ENCODE assay signal across 19 cellular contexts in the genomic region with DNA sequence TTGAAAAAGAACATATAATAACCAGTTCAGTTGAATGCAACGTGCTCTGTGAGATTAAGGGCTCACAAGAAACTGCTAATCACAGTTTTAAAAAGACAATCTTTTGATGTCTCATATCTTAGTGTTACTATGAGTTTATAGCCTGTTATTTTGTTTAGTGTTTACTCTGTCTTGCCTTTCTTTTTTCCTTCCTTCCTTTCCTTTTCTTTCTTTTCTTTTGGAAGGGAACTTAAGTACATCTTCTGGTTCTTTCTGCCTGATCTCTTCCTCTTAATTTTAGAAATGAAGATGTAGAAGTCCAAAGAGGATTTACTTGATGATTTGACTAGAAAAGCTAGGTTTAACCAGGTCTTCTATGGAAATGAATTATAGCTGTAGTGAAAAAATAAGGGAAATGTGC. TPM values are rescaled to one million over a fixed set of nuclear protein-coding genes. Genes with fewer than 3 reads are reported as not detected.
DNase-seq lines count a peak whose midpoint lies in the region; ATAC-seq and TF ChIP-seq lines count a peak whose summit lies in the region.
"Had no signal": no experiment of that assay in that cellular context is flagged by ENCODE, and none has a peak within 500 bp of the region (broad histone marks: within the 10 kb centered on the region; RNA-seq: fewer than 3 reads in every experiment).

No MANE protein-coding gene starts in this region.

- H3K36me3 Mint-ChIP-seq in CD8-positive, alpha-beta T cell: peaks cover 7% of the 10 kb centered on the region
- peaks cover 10% of the 10 kb centered on the region for H3K36me3 Mint-ChIP-seq in activated B cell treated with CpG ODN at 0.5 μM for 24 hours (ENCODE audit: low read depth)
- peaks cover 4% of the 10 kb centered on the region for H3K36me3 Mint-ChIP-seq in memory B cell

- H3K36me3 ChIP-seq in CD8-positive, alpha-beta T cell (ENCODE audit: insufficient read depth, low read length): no peaks in the 10 kb centered on the region
- no peaks in the 10 kb centered on the region for H3K36me3 ChIP-seq in mucosa of descending colon (ENCODE audit: low read depth)
- H3K36me3 ChIP-seq: suprapubic skin had no signal

- ATAC-seq in CD8-positive, alpha-beta T cell: no peak
- no peak for ATAC-seq in activated B cell treated with CpG ODN at 0.5 μM for 24 hours (ENCODE audit: low read depth)
- no peak for ATAC-seq in memory B cell (ENCODE audit: low read depth)
- no peak for ATAC-seq in mucosa of descending colon

- no peaks in the 10 kb centered on the region for H3K9me3 Mint-ChIP-seq in CD8-positive, alpha-beta T cell
- H3K9me3 Mint-ChIP-seq in activated B cell treated with CpG ODN at 0.5 μM for 24 hours (no peaks in the 10 kb centered on the region), memory B cell (no peaks in the 10 kb centered on the region)
- H3K9me3 Mint-ChIP-seq: neural crest cell had no signal

- H3K4me1 ChIP-seq in CD8-positive, alpha-beta T cell (ENCODE audit: insufficient read depth, low read length): peaks cover 60% of the 10 kb centered on the region
- peaks cover 6% of the 10 kb centered on the region for H3K4me1 ChIP-seq in mucosa of descending colon (ENCODE audit: low read depth)

- no peaks in the 10 kb centered on the region for H3K9me3 ChIP-seq in CD8-positive, alpha-beta T cell (ENCODE audit: low read length)
- no peaks in the 10 kb centered on the region for H3K9me3 ChIP-seq in mucosa of descending colon
- H3K9me3 ChIP-seq: suprapubic skin had no signal

- no peak overlapping the region for H3K4me3 ChIP-seq in CD8-positive, alpha-beta T cell (ENCODE audit: low read depth, low read length)
- no peak overlapping the region for H3K4me3 ChIP-seq in mucosa of descending colon
- H3K4me3 ChIP-seq: suprapubic skin had no signal

- H3K27ac Mint-ChIP-seq in CD8-positive, alpha-beta T cell: peak overlapping the region; percentile 39
- peak overlapping the region; percentile 19 for H3K27ac Mint-ChIP-seq in activated B cell treated with CpG ODN at 0.5 μM for 24 hours
- peak overlapping the region; percentile 52 for H3K27ac Mint-ChIP-seq in memory B cell

- peak overlapping the region; percentile 31; the same call in 1 of the 2 replicates for H3K27ac ChIP-seq in 22Rv1
- no peak overlapping the region for H3K27ac ChIP-seq in CD8-positive, alpha-beta T cell (ENCODE audit: low read depth, low read length)
- H3K27ac ChIP-seq: RWPE1, suprapubic skin had no signal

- H3K27me3 Mint-ChIP-seq in CD8-positive, alpha-beta T cell (ENCODE audit: low read depth): no peaks in the 10 kb centered on the region
- H3K27me3 Mint-ChIP-seq in activated B cell treated with CpG ODN at 0.5 μM for 24 hours: no peaks in the 10 kb centered on the region
- no peaks in the 10 kb centered on the region for H3K27me3 Mint-ChIP-seq in memory B cell

- no peak for DNase-seq in CD8-positive, alpha-beta T cell
- no peak for DNase-seq in activated B cell treated with CpG ODN at 0.5 μM for 24 hours
- DNase-seq in memory B cell (ENCODE audit: low spot score in 2 of 2): no peak
- DNase-seq in NCI-H2107 treated with DMSO at 0.1 percent for 48 hours (lab: John Stamatoyannopoulos, UW; ENCODE audit: unreplicated experiment): no peak
- no peak for DNase-seq in NOMO-1 (lab: John Stamatoyannopoulos, UW; ENCODE audit: unreplicated experiment in 2 of 2)
- no peak for DNase-seq in mucosa of descending colon
- DNase-seq: activated CD4-positive, alpha-beta T cell treated with anti-CD3 and anti-CD28 coated beads, Interleukin-2, amount 50 U/mL, for 48 hours; activated T-cell treated with anti-CD3 and anti-CD28 coated beads, Interleukin-2, amount 50 U/mL, for 1 hour; Caco-2; foreskin melanocyte; mesenchymal stem cell; NCI-H2029; retina; stimulated activated CD4-positive, alpha-beta T cell treated with anti-CD3 and anti-CD28 coated beads, Interleukin-12 subunit alpha, Interleukin-12 subunit beta, amount 100 ng/mL, for 4 hours; stimulated activated CD8-positive, alpha-beta memory T cell treated with anti-CD3 and anti-CD28 coated beads, Interleukin-4, amount 100 ng/mL, for 48 hours had no signal

- POLR2A ChIA-PET in CD8-positive, alpha-beta T cell (lab: Charles Lee): interaction anchor here (1.4 kb wide), 1 partner anchor 15 kb away, joined by 3 read pairs; no protein-coding TSS in a partner anchor
- POLR2A ChIA-PET in activated B cell treated with CpG ODN at 0.5 μM for 24 hours (lab: Charles Lee): interaction anchor here (0.9 to 1.0 kb wide), 2 partner anchors 14 to 25 kb away, joined by 3 to 4 read pairs; no protein-coding TSS in a partner anchor

- intact Hi-C loops in CD8-positive, alpha-beta T cell (cut with DNase I, micrococcal nuclease): loop anchor here in 1 of 2 experiments (2.0 to 5.0 kb wide), 2 partner anchors 16 to 1197 kb away; no protein-coding TSS in a partner anchor
- intact Hi-C loops in activated B cell treated with CpG ODN at 0.5 μM for 24 hours (cut with micrococcal nuclease): no loop called here
- intact Hi-C loops in mucosa of descending colon (cut with DNase I, micrococcal nuclease): no loop called here

- TF ChIP-seq CTCF in 22Rv1 (IDR thresholded peaks at IDR 0.05): no peak
- TF ChIP-seq CTCF in CD8-positive, alpha-beta T cell (IDR thresholded peaks at IDR 0.05): no peak
- TF ChIP-seq CTCF in activated B cell treated with CpG ODN at 0.5 μM for 24 hours (IDR thresholded peaks at IDR 0.05): no peak
- TF ChIP-seq CTCF in mucosa of descending colon (IDR thresholded peaks at IDR 0.05): no peak

- peak overlapping the region; percentile 30 for H3K4me3 Mint-ChIP-seq in CD8-positive, alpha-beta T cell
- no peak overlapping the region for H3K4me3 Mint-ChIP-seq in activated B cell treated with CpG ODN at 0.5 μM for 24 hours
- H3K4me3 Mint-ChIP-seq in memory B cell: no peak overlapping the region
- H3K4me3 Mint-ChIP-seq: neural crest cell had no signal

- H3K27me3 ChIP-seq in CD8-positive, alpha-beta T cell (ENCODE audit: insufficient read depth, low read length): no peaks in the 10 kb centered on the region
- H3K27me3 ChIP-seq: suprapubic skin had no signal

- peaks cover 90% of the 10 kb centered on the region for H3K4me1 Mint-ChIP-seq in CD8-positive, alpha-beta T cell (ENCODE audit: low read depth)
- H3K4me1 Mint-ChIP-seq in activated B cell treated with CpG ODN at 0.5 μM for 24 hours: peaks cover 71% of the 10 kb centered on the region
- H3K4me1 Mint-ChIP-seq in memory B cell: peaks cover 48% of the 10 kb centered on the region

- CTCF ChIA-PET in CD8-positive, alpha-beta T cell (lab: Charles Lee): interaction anchor here (1.2 kb wide), 1 partner anchor 27 kb away, joined by 3 read pairs; no protein-coding TSS in a partner anchor
- CTCF ChIA-PET in activated B cell treated with CpG ODN at 0.5 μM for 24 hours (lab: Charles Lee): no interaction called here

RNA-seq across cellular contexts. Expression of a gene that starts 38.2 kb away (rescaled TPM):
- total RNA-seq in CD8-positive, alpha-beta T cell: 100 to 1,000 TPM; 142 to 157 TPM
- 142 and 155 TPM in 2 replicates for total RNA-seq in activated B cell treated with CpG ODN at 0.5 μM for 24 hours
- total RNA-seq in mucosa of descending colon: 100 to 1,000 TPM in 1 of 3 donors, 10 to 100 TPM in 2; 84.0 to 155 (median 85.5) TPM
